1 cellular context compared by ENCODE assay signal in the genomic region with DNA sequence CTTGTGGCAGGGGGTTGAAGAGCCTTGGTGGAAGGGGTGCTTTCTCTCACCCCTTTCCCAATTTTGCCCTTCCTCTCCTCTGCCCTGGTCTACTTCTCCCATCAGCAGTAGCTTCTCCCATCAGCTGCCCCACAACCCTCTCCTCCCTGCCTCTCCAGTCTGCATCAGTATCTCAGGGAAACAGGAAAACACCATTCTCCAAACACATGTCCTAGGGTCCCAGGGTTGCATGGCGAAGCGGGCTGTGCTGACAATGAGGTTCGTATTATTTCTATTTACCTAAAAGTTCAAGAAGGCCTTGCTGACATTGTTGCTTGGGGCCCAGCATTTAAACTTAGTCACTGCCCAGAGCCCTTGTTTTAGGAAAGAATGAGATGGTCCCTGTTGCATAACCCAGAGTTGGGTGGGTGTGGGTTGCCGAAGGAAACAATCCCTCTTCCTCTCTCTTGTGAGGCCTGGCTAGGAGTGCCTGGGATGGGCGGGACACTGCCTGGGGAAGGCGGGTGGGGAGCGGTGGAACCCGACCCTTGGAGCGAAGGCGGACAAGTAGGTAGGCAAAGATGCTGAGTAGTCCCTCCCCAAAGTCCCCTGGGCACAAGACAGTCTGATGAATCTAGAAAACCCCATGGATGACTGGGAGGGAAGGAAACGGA.
TF ChIP-seq lines count a peak whose summit lies in the region.

No MANE protein-coding gene starts in this region.

TF ChIP-seq in WTC11, 78 proteins besides CTCF, POLR2A, EP300 and RAD21 (continued from another document):
- TF ChIP-seq, protein P1, sequence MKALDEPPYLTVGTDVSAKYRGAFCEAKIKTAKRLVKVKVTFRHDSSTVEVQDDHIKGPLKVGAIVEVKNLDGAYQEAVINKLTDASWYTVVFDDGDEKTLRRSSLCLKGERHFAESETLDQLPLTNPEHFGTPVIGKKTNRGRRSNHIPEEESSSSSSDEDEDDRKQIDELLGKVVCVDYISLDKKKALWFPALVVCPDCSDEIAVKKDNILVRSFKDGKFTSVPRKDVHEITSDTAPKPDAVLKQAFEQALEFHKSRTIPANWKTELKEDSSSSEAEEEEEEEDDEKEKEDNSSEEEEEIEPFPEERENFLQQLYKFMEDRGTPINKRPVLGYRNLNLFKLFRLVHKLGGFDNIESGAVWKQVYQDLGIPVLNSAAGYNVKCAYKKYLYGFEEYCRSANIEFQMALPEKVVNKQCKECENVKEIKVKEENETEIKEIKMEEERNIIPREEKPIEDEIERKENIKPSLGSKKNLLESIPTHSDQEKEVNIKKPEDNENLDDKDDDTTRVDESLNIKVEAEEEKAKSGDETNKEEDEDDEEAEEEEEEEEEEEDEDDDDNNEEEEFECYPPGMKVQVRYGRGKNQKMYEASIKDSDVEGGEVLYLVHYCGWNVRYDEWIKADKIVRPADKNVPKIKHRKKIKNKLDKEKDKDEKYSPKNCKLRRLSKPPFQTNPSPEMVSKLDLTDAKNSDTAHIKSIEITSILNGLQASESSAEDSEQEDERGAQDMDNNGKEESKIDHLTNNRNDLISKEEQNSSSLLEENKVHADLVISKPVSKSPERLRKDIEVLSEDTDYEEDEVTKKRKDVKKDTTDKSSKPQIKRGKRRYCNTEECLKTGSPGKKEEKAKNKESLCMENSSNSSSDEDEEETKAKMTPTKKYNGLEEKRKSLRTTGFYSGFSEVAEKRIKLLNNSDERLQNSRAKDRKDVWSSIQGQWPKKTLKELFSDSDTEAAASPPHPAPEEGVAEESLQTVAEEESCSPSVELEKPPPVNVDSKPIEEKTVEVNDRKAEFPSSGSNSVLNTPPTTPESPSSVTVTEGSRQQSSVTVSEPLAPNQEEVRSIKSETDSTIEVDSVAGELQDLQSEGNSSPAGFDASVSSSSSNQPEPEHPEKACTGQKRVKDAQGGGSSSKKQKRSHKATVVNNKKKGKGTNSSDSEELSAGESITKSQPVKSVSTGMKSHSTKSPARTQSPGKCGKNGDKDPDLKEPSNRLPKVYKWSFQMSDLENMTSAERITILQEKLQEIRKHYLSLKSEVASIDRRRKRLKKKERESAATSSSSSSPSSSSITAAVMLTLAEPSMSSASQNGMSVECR (CRISPR knock-in tag; IDR thresholded peaks at IDR 0.05; ENCODE audit: borderline replicate concordance) = no peak
- TF ChIP-seq, protein P2, sequence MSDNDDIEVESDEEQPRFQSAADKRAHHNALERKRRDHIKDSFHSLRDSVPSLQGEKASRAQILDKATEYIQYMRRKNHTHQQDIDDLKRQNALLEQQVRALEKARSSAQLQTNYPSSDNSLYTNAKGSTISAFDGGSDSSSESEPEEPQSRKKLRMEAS (CRISPR knock-in tag; IDR thresholded peaks at IDR 0.05) = no peak
- TF ChIP-seq, protein P3, sequence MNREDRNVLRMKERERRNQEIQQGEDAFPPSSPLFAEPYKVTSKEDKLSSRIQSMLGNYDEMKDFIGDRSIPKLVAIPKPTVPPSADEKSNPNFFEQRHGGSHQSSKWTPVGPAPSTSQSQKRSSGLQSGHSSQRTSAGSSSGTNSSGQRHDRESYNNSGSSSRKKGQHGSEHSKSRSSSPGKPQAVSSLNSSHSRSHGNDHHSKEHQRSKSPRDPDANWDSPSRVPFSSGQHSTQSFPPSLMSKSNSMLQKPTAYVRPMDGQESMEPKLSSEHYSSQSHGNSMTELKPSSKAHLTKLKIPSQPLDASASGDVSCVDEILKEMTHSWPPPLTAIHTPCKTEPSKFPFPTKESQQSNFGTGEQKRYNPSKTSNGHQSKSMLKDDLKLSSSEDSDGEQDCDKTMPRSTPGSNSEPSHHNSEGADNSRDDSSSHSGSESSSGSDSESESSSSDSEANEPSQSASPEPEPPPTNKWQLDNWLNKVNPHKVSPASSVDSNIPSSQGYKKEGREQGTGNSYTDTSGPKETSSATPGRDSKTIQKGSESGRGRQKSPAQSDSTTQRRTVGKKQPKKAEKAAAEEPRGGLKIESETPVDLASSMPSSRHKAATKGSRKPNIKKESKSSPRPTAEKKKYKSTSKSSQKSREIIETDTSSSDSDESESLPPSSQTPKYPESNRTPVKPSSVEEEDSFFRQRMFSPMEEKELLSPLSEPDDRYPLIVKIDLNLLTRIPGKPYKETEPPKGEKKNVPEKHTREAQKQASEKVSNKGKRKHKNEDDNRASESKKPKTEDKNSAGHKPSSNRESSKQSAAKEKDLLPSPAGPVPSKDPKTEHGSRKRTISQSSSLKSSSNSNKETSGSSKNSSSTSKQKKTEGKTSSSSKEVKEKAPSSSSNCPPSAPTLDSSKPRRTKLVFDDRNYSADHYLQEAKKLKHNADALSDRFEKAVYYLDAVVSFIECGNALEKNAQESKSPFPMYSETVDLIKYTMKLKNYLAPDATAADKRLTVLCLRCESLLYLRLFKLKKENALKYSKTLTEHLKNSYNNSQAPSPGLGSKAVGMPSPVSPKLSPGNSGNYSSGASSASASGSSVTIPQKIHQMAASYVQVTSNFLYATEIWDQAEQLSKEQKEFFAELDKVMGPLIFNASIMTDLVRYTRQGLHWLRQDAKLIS (CRISPR knock-in tag; IDR thresholded peaks at IDR 0.05; ENCODE audit: borderline replicate concordance) = no peak
